In genomic region chr16:57984443-57985203, GRCh38 we compare ENCODE assay signal across 8 cellular contexts. TPM values are rescaled to one million over a fixed set of nuclear protein-coding genes. Genes with fewer than 3 reads are reported as not detected.
DNase-seq lines count a peak whose midpoint lies in the region; ATAC-seq and TF ChIP-seq lines count a peak whose summit lies in the region.

No MANE protein-coding gene starts in this region.

- H3K27ac Mint-ChIP-seq in T-helper 1 cell treated with Interleukin-12 subunit alpha and Interleukin-12 subunit beta and Interleukin-4 antibody, amounts not matched to agents 30 μg/mL and 1 μg/mL, for 36 hours, result no peak overlapping the region

- TF ChIP-seq CTCF in ascending aorta (IDR thresholded peaks at IDR 0.05), result no peak

- intact Hi-C loops in ascending aorta (cut with DNase I) (no loop called here), sciatic nerve (cut with DNase I) (no loop called here)

- peak overlapping the region; percentile 85 for H3K4me3 Mint-ChIP-seq in T-helper 1 cell treated with Interleukin-12 subunit alpha and Interleukin-12 subunit beta and Interleukin-4 antibody, amounts not matched to agents 30 μg/mL and 1 μg/mL, for 36 hours

- H3K9me3 ChIP-seq in ascending aorta, result no peaks in the 10 kb centered on the region

- H3K27ac ChIP-seq in ascending aorta, result no peak overlapping the region

- H3K4me3 ChIP-seq in GM08714 (ENCODE audit: low read length) (peak overlapping the region; percentile 10; the same call in 1 of the 2 replicates), ascending aorta (peak overlapping the region; percentile 44 to 57)

- no peaks in the 10 kb centered on the region for H3K27me3 ChIP-seq in ascending aorta

- no peaks in the 10 kb centered on the region for H3K9me3 Mint-ChIP-seq in T-helper 1 cell treated with Interleukin-12 subunit alpha and Interleukin-12 subunit beta and Interleukin-4 antibody, amounts not matched to agents 30 μg/mL and 1 μg/mL, for 36 hours

- peak; percentile 72 for ATAC-seq in HG02938 (IDR thresholded peaks at IDR 0.05; ENCODE audit: unreplicated experiment)
- ATAC-seq in sciatic nerve, result peak; percentile 97
- no peak for ATAC-seq in HG03469 (IDR thresholded peaks at IDR 0.05; ENCODE audit: unreplicated experiment)

- peaks cover 13% of the 10 kb centered on the region for H3K27me3 Mint-ChIP-seq in T-helper 1 cell treated with Interleukin-12 subunit alpha and Interleukin-12 subunit beta and Interleukin-4 antibody, amounts not matched to agents 30 μg/mL and 1 μg/mL, for 36 hours (ENCODE audit: low read depth)

- no peaks in the 10 kb centered on the region for H3K36me3 Mint-ChIP-seq in T-helper 1 cell treated with Interleukin-12 subunit alpha and Interleukin-12 subunit beta and Interleukin-4 antibody, amounts not matched to agents 30 μg/mL and 1 μg/mL, for 36 hours (ENCODE audit: low read depth)

- H3K4me1 ChIP-seq in ascending aorta, result peaks cover 3 to 7% of the 10 kb centered on the region in 2 donors

- peaks cover 3% of the 10 kb centered on the region for H3K4me1 Mint-ChIP-seq in T-helper 1 cell treated with Interleukin-12 subunit alpha and Interleukin-12 subunit beta and Interleukin-4 antibody, amounts not matched to agents 30 μg/mL and 1 μg/mL, for 36 hours (ENCODE audit: low read depth)

- no peaks in the 10 kb centered on the region for H3K36me3 ChIP-seq in ascending aorta

- DNase-seq in ascending aorta (ENCODE audit: low spot score in 2 of 2) (peak; percentile 37 to 86), hypothalamus (lab: John Stamatoyannopoulos, UW) (peak in 35 of 51 donors; percentile 11 to 77 (median 38)), sciatic nerve (ENCODE audit: low spot score) (peak; percentile 92), SIG-M5 treated with dmso at 0.1 percent for 504 hours (lab: John Stamatoyannopoulos, UW; ENCODE audit: unreplicated experiment) (no peak)

RNA-seq across cellular contexts. Expression of gene CNGB1, which starts 13.7 kb away (rescaled TPM):
- total RNA-seq in ascending aorta (not detected), sciatic nerve (not detected)

RNA-seq across cellular contexts. Expression of gene ZNF319, which starts 15.8 kb away (rescaled TPM):
- total RNA-seq in ascending aorta, result 17.5 TPM
- 10.0 TPM for total RNA-seq in sciatic nerve

RNA-seq across cellular contexts. Expression of gene USB1, which starts 16.6 kb away (rescaled TPM):
- total RNA-seq in ascending aorta, result 133 TPM
- 25.9 TPM for total RNA-seq in sciatic nerve

RNA-seq across cellular contexts. Expression of gene MMP15, which starts 40.9 kb away (rescaled TPM):
- total RNA-seq in ascending aorta, result 14.9 TPM
- 44.0 TPM for total RNA-seq in sciatic nerve
